ENCODE assay signal across 19 cellular contexts in the genomic region with DNA sequence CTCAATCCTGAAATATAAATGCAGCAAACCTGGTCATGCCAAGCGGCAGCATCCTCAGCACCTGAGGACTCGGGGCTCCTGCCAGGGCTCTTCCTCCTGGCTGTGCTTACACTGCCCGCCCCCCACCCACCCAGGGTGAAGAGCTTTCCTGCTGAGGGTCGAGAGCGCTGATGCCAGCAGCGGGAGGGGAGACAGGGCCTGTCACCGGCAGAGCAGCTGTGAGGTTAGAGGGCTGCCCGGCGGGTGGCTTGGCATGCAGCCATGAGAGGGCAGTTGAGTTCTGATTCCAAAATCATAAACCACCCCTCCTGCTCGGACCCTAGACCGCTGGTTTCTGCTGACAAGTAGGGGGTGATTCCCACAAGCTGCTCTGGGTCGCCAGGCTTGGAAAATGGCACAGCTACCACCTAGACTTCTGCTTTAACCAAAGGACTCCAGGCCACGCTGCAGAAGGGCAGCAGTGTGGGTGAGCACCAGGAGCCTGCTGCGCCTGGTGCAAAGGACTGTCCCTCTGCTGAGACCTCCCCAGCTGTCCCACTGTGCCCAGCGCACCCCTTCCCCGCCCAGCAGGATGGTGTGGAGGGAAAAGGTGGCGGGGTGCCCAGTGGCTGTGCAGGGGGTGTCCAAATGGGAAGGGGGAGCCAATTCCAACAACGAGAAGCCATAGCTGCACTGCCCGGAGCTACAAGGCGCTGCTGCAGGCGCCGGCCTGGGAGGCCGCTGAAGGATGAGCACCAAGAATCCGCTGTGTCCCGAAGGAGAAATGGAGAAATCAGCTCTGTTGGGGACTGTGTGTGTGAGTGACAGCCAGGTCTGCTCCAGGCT. TPM values are rescaled to one million over a fixed set of nuclear protein-coding genes. Genes with fewer than 3 reads are reported as not detected.
A peak's percentile ranks its signal among the peaks of the same experiment; 100 is the strongest.
DNase-seq lines count a peak whose midpoint lies in the region; ATAC-seq and TF ChIP-seq lines count a peak whose summit lies in the region.
"Had no signal": no experiment of that assay in that cellular context is flagged by ENCODE, and none has a peak within 500 bp of the region (broad histone marks: within the 10 kb centered on the region; RNA-seq: fewer than 3 reads in every experiment).

No MANE protein-coding gene starts in this region.

- H3K27ac ChIP-seq in IMR-90 (ENCODE audit: insufficient read depth, low read length) (no peak overlapping the region), esophagus muscularis mucosa (replicated peaks in 1 of 4) (peak overlapping the region; percentile 89 to 96 (median 92)), rectal smooth muscle tissue (ENCODE audit: low read depth, low read length) (peak overlapping the region; percentile 84)
- H3K27ac ChIP-seq: C4-2B, left lung, neutrophil had no signal

- TF ChIP-seq EP300 in esophagus muscularis mucosa (IDR thresholded peaks at IDR 0.05), result no peak

- H3K23ac ChIP-seq in IMR-90 (ENCODE audit: low read depth, low read length), result no peak overlapping the region

- no peaks in the 10 kb centered on the region for H3K9me3 ChIP-seq in IMR-90 (ENCODE audit: control insufficient read depth, insufficient read depth, low read length)
- no peaks in the 10 kb centered on the region for H3K9me3 ChIP-seq in esophagus muscularis mucosa
- H3K9me3 ChIP-seq: ascending aorta, left lung, neutrophil had no signal

- H3K4me2 ChIP-seq in IMR-90 (ENCODE audit: low read depth, low read length), result no peak overlapping the region

- H3K18ac ChIP-seq in IMR-90 (ENCODE audit: low read depth, low read length), result no peak overlapping the region

- no peak overlapping the region for H2BK5ac ChIP-seq in IMR-90 (ENCODE audit: low read depth, low read length, poor library complexity, severe bottlenecking)

- no peak overlapping the region for H2BK20ac ChIP-seq in IMR-90 (ENCODE audit: low read depth, low read length)

- H2BK15ac ChIP-seq in IMR-90 (ENCODE audit: low read depth, low read length), result no peak overlapping the region

- no peak overlapping the region for H4K5ac ChIP-seq in IMR-90 (ENCODE audit: low read depth, low read length)

- H2BK120ac ChIP-seq in IMR-90 (ENCODE audit: low read depth, low read length), result no peak overlapping the region

- WGBS in IMR-90 (ENCODE audit: extremely low coverage in 2 of 2, insufficient read length in 1 of 2), 2 experiments, result no CpG with 5 or more reads among the region's 25 CpGs
- 64% methylated on average over 15 of the region's 25 CpGs for WGBS in esophagus muscularis mucosa

- TF ChIP-seq RAD21 in IMR-90 (IDR thresholded peaks at IDR 0.05; ENCODE audit: low read length), result no peak

- no peak overlapping the region for H3K4me3 ChIP-seq in IMR-90 (ENCODE audit: insufficient read depth, low read depth, low read length)
- H3K4me3 ChIP-seq in esophagus muscularis mucosa, result no peak overlapping the region
- H3K4me3 ChIP-seq in rectal smooth muscle tissue (ENCODE audit: low read length), result no peak overlapping the region
- H3K4me3 ChIP-seq: ascending aorta, left lung had no signal

- in situ Hi-C loops in IMR-90 (cut with MboI; ENCODE audit: low sequenced_read_pairs), result no loop called here

- no TSS peak for BruUV-seq in IMR-90 (replicated peaks; lab: Mats Ljungman, UMichigan)

- H3K36me3 ChIP-seq in IMR-90 (ENCODE audit: control insufficient read depth, insufficient read depth, low read length) (peaks cover 49% of the 10 kb centered on the region), esophagus muscularis mucosa (peaks cover 8 to 68% (median 37%) of the 10 kb centered on the region in 4 donors), rectal smooth muscle tissue (ENCODE audit: control insufficient read depth, insufficient read depth, low read length) (peaks cover 5% of the 10 kb centered on the region)
- H3K36me3 ChIP-seq: neutrophil had no signal

- peaks cover 6% of the 10 kb centered on the region for H3K9me1 ChIP-seq in IMR-90 (ENCODE audit: insufficient read depth, low read length)

- POLR2A ChIA-PET in IMR-90 (lab: Charles Lee; ENCODE audit: unreplicated experiment), result interaction anchor here (0.5 kb wide), 1 partner anchor 117 kb away, joined by 3 read pairs; no protein-coding TSS in a partner anchor

- no peak overlapping the region for H3K4ac ChIP-seq in IMR-90 (ENCODE audit: low read depth, low read length)

- H4K20me1 ChIP-seq in IMR-90 (ENCODE audit: insufficient read depth, low read length), result peaks cover 34% of the 10 kb centered on the region

- H3K9ac ChIP-seq in IMR-90 (ENCODE audit: low read depth, low read length) (no peak overlapping the region), rectal smooth muscle tissue (ENCODE audit: low read length) (no peak overlapping the region)

- H3K56ac ChIP-seq in IMR-90 (ENCODE audit: extremely low read depth, insufficient read depth, low read length), result no peak overlapping the region

- TF ChIP-seq POLR2A in IMR-90 (IDR thresholded peaks at IDR 0.05; ENCODE audit: low read depth, low read length) (no peak), esophagus muscularis mucosa (IDR thresholded peaks at IDR 0.05; ENCODE audit: low read depth) (no peak)

- no peaks in the 10 kb centered on the region for H3K27me3 ChIP-seq in IMR-90 (ENCODE audit: control insufficient read depth, insufficient read depth, low read length)
- no peaks in the 10 kb centered on the region for H3K27me3 ChIP-seq in esophagus muscularis mucosa
- no peaks in the 10 kb centered on the region for H3K27me3 ChIP-seq in rectal smooth muscle tissue (ENCODE audit: control insufficient read depth, insufficient read depth, low read length)
- H3K27me3 ChIP-seq: ascending aorta, left lung, neutrophil had no signal

- peaks cover 22% of the 10 kb centered on the region for H3K4me1 ChIP-seq in IMR-90 (ENCODE audit: control insufficient read depth, insufficient read depth, low read length)
- peaks cover 82 to 86% (median 84%) of the 10 kb centered on the region in 4 donors for H3K4me1 ChIP-seq in esophagus muscularis mucosa
- H3K4me1 ChIP-seq in rectal smooth muscle tissue (ENCODE audit: control insufficient read depth, insufficient read depth, low read length), result peaks cover 66% of the 10 kb centered on the region

- no peak overlapping the region for H4K91ac ChIP-seq in IMR-90 (ENCODE audit: insufficient read depth, low read depth, low read length)

- H2AK5ac ChIP-seq in IMR-90 (ENCODE audit: low read depth, low read length), result no peak overlapping the region

- CTCF ChIA-PET in IMR-90 (lab: Yijun Ruan, JAX), result interaction anchor here (0.6 kb wide), 1 partner anchor 204 kb away, joined by 4 read pairs; no protein-coding TSS in a partner anchor

- H4K8ac ChIP-seq in IMR-90 (ENCODE audit: low read depth in 2 of 2, low read length in 2 of 2), result no peak overlapping the region

- H2AK9ac ChIP-seq in IMR-90 (replicated peaks; ENCODE audit: low read depth, low read length, poor library complexity), result peak overlapping the region; percentile 9

- DNase-seq in NCI-H524 (lab: John Stamatoyannopoulos, UW) (peak; percentile 59 to 60), NCI-H524 treated with DMSO at 0.1 percent for 48 hours (lab: John Stamatoyannopoulos, UW) (no peak), IMR-90 (no peak), esophagus muscularis mucosa (ENCODE audit: extremely low spot score) (no peak), NCI-H748 treated with DMSO at 0.1 percent for 48 hours (lab: John Stamatoyannopoulos, UW) (no peak), NCI-H2107 (lab: John Stamatoyannopoulos, UW) (no peak)
- DNase-seq: activated CD4-positive, alpha-beta T cell treated with anti-CD3 and anti-CD28 coated beads for 36 hours; cerebellar nuclear complex; left lung; NCI-H1694 treated with DMSO at 0.1 percent for 48 hours; NCI-H446 treated with DMSO at 0.1 percent for 48 hours; stimulated activated CD8-positive, alpha-beta memory T cell treated with anti-CD3 and anti-CD28 coated beads, Interleukin-4, amount 100 ng/mL, for 48 hours had no signal

- ATAC-seq in IMR-90 (ENCODE audit: low read depth) (no peak), GM21717 (IDR thresholded peaks at IDR 0.05; ENCODE audit: unreplicated experiment) (no peak)
- ATAC-seq: activated CD4-positive, alpha-beta T cell treated with anti-CD3 and anti-CD28 coated beads for 36 hours; left lung had no signal

- peaks cover 5 to 68% of the 10 kb centered on the region in 2 experiments; a peak in 3 of 4 replicates for H3K79me1 ChIP-seq in IMR-90 (ENCODE audit: low read depth in 1 of 2, low read length in 2 of 2)

- TF ChIP-seq CTCF in IMR-90 (conservative IDR thresholded peaks at IDR 0.05; ENCODE audit: low read depth, low read length) (no peak), esophagus muscularis mucosa (IDR thresholded peaks at IDR 0.05) (no peak)

- dilution Hi-C loops in IMR-90 (cut with HindIII; ENCODE audit: low sequenced_read_pairs, unreplicated experiment), result no loop called here

- H2AFZ ChIP-seq in IMR-90 (replicated peaks; ENCODE audit: low read length, poor library complexity), result no peak overlapping the region

- intact Hi-C loops in IMR-90 (cut with micrococcal nuclease), result loop anchor here (10.0 kb wide), 1 partner anchor 1921 kb away; no protein-coding TSS in a partner anchor
- intact Hi-C loops in esophagus muscularis mucosa (cut with DNase I), result loop anchor here (5.0 kb wide), 1 partner anchor 33 kb away; no protein-coding TSS in a partner anchor

- H3K14ac ChIP-seq in IMR-90 (replicated peaks; ENCODE audit: low read depth, low read length), result no peak overlapping the region

RNA-seq across cellular contexts. Expression of a gene that starts 26.6 kb away (rescaled TPM):
- total RNA-seq in IMR-90 (2012; rRNA removed) (169 and 231 TPM in 2 replicates), esophagus muscularis mucosa (100 to 1,000 TPM; 405 to 422 (median 411) TPM)
- 148 and 168 TPM in 2 replicates for polyA plus RNA-seq in IMR-90 (2012; rRNA removed)
- 104 and 544 TPM in 2 replicates for polyA plus RNA-seq in IMR-90 (2012; cell fraction: cytosol; rRNA removed)
- 20.0 and 91.8 TPM in 2 replicates for polyA plus RNA-seq in IMR-90 (2012; cell fraction: nucleus; rRNA removed; ENCODE audit: low replicate concordance)

RNA-seq across cellular contexts. Expression of a gene that starts 40.6 kb away (rescaled TPM):
- total RNA-seq in IMR-90 (2012; rRNA removed) (not detected in 2 replicates), esophagus muscularis mucosa (1 to 10 TPM in 3 of 4 donors, under 1 TPM in 1; 0.83 to 4.9 (median 3.2) TPM)
- not detected in 2 replicates for polyA plus RNA-seq in IMR-90 (2012; rRNA removed)
- polyA plus RNA-seq in IMR-90 (2012; cell fraction: cytosol; rRNA removed), result not detected in 2 replicates
- polyA plus RNA-seq in IMR-90 (2012; cell fraction: nucleus; rRNA removed; ENCODE audit: low replicate concordance), result not detected in 2 replicates
- total RNA-seq: glomerular endothelial cell, MCF 10A had no signal

RNA-seq across cellular contexts. Expression of a gene that starts 42.3 kb away (rescaled TPM):
- total RNA-seq in IMR-90 (2012; rRNA removed), result 24.4 and 31.9 TPM in 2 replicates
- polyA plus RNA-seq in IMR-90 (2012; rRNA removed), result 30.9 and 33.7 TPM in 2 replicates
- polyA plus RNA-seq in IMR-90 (2012; cell fraction: cytosol; rRNA removed), result 23.6 and 45.5 TPM in 2 replicates
- polyA plus RNA-seq in IMR-90 (2012; cell fraction: nucleus; rRNA removed; ENCODE audit: low replicate concordance), result 69.5 and 77.5 TPM in 2 replicates
- total RNA-seq in esophagus muscularis mucosa, result 10 to 100 TPM; 29.5 to 54.5 (median 49.5) TPM

RNA-seq across cellular contexts. Expression of a gene that starts 42.5 kb away (rescaled TPM):
- total RNA-seq in IMR-90 (2012; rRNA removed) (18.8 and 19.7 TPM in 2 replicates), esophagus muscularis mucosa (10 to 100 TPM; 18.3 to 29.7 (median 23.0) TPM)
- polyA plus RNA-seq in IMR-90 (2012; rRNA removed), result 32.1 and 36.5 TPM in 2 replicates
- 21.1 and 22.1 TPM in 2 replicates for polyA plus RNA-seq in IMR-90 (2012; cell fraction: cytosol; rRNA removed)
- polyA plus RNA-seq in IMR-90 (2012; cell fraction: nucleus; rRNA removed; ENCODE audit: low replicate concordance), result 19.5 and 49.1 TPM in 2 replicates

RNA-seq across cellular contexts. Expression of a gene that starts 53.0 kb away (rescaled TPM):
- 71.7 and 98.0 TPM in 2 replicates for total RNA-seq in IMR-90 (2012; rRNA removed)
- polyA plus RNA-seq in IMR-90 (2012; rRNA removed), result 296 and 441 TPM in 2 replicates
- 200 and 504 TPM in 2 replicates for polyA plus RNA-seq in IMR-90 (2012; cell fraction: cytosol; rRNA removed)
- 395 and 1,583 TPM in 2 replicates for polyA plus RNA-seq in IMR-90 (2012; cell fraction: nucleus; rRNA removed; ENCODE audit: low replicate concordance)
- total RNA-seq in esophagus muscularis mucosa, result 100 to 1,000 TPM; 133 to 173 (median 157) TPM

Comparison
In these comparisons a context has a peak if more than half of its experiments do, and no peak if none do; other contexts are left out.
1. DNase-seq: peak in NCI-H524 (2 of 2); none in NCI-H524 treated with DMSO at 0.1 percent for 48 hours (single experiment), IMR-90 (single experiment), esophagus muscularis mucosa (single experiment), NCI-H748 treated with DMSO at 0.1 percent for 48 hours (single experiment) and NCI-H2107 (single experiment).